Comparison of ENCODE assay signal across 22 cellular contexts in the genomic region with DNA sequence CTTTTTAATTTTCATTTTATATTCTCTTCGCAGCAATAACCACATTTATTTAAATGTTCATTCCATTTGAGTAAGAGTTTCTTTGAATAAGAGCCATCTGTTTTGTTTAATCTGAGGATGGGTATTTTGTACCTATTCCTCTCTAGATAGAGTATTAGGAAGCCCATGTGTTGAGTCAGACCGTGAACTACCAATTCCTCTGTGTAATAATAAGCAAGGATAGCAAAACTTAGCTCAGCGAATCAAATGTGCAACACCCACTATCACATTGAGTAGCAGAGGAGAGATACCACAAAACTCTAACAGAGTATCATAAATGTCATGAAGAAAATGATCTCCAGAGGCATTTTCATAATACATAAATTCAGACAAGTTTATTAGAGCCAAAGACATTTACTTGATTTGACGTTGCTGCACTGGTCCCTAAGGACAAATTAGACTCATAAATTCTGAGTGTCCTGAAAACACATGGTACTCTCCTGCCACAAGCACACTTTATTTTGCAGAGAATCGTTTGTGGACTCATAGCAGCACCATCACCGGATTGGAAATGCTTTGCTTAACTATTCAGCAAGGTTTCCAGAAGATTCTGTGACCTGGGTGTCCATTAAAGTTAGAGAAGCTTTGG.
"Had no signal": no experiment of that assay in that cellular context is flagged by ENCODE, and none has a peak within 500 bp of the region (broad histone marks: within the 10 kb centered on the region; RNA-seq: fewer than 3 reads in every experiment).

No MANE protein-coding gene starts in this region.

- DNase-seq: activated B cell treated with CpG ODN at 0.5 μM for 24 hours; activated CD4-positive, alpha-beta memory T cell treated with anti-CD3 and anti-CD28 coated beads, Interleukin-2, amount 10 ng/mL, durations not matched to agents 7 days and 5 days; activated CD4-positive, alpha-beta T cell treated with anti-CD3 and anti-CD28 coated beads for 4 hours; activated naive CD4-positive, alpha-beta T cell treated with Interleukin-2 at 50 U/mL for 16 hours; activated naive CD8-positive, alpha-beta T cell treated with anti-CD3 and anti-CD28 coated beads, Interleukin-2, amount 10 ng/mL, durations not matched to agents 7 days and 5 days; activated T-cell treated with anti-CD3 and anti-CD28 coated beads, Interleukin-2, amount 50 U/mL, for 1 hour; amygdala; central memory CD4-positive, alpha-beta T cell; dorsolateral prefrontal cortex; endodermal cell; immature natural killer cell; mesendoderm; naive thymus-derived CD8-positive, alpha-beta T cell; pancreas; right lobe of liver; stimulated activated CD4-positive, alpha-beta T cell treated with anti-CD3 and anti-CD28 coated beads, Interleukin-12 subunit alpha, Interleukin-12 subunit beta, amount 100 ng/mL, for 4 hours; stimulated activated CD4-positive, alpha-beta T cell treated with anti-CD3 and anti-CD28 coated beads, Interleukin-1b, Interleukin-23, amount 100 ng/mL, for 48 hours; stimulated activated naive CD4-positive, alpha-beta T cell treated with Interleukin-2 at 50 U/mL for 16 hours; transverse colon had no signal

- H3K27ac ChIP-seq: dorsolateral prefrontal cortex, pancreas, right lobe of liver, transverse colon, vagina had no signal

- H3K36me3 ChIP-seq: pancreas, right lobe of liver, transverse colon, vagina had no signal

- H3K4me1 ChIP-seq: pancreas, right lobe of liver, transverse colon, vagina had no signal

- ATAC-seq: activated T-helper 17 cell treated with anti-CD3 and anti-CD28 coated beads, Interleukin-2, amount 50 U/mL, for 72 hours; naive thymus-derived CD8-positive, alpha-beta T cell; right lobe of liver had no signal

- H3K4me3 Mint-ChIP-seq: activated B cell treated with CpG ODN at 0.5 μM for 24 hours; activated CD4-positive, alpha-beta memory T cell treated with anti-CD3 and anti-CD28 coated beads, Interleukin-2, amount 10 ng/mL, durations not matched to agents 7 days and 5 days; activated naive CD8-positive, alpha-beta T cell treated with anti-CD3 and anti-CD28 coated beads, Interleukin-2, amount 10 ng/mL, durations not matched to agents 7 days and 5 days; activated T-helper 17 cell treated with anti-CD3 and anti-CD28 coated beads, Interleukin-2, amount 50 U/mL, for 72 hours; brain; endodermal cell; immature natural killer cell; naive thymus-derived CD8-positive, alpha-beta T cell had no signal

- H3K9me3 ChIP-seq: pancreas, right lobe of liver, transverse colon, vagina had no signal

- H3K27me3 ChIP-seq: pancreas, right lobe of liver, transverse colon, vagina had no signal

- H3K27me3 Mint-ChIP-seq: activated B cell treated with CpG ODN at 0.5 μM for 24 hours; activated CD4-positive, alpha-beta memory T cell treated with anti-CD3 and anti-CD28 coated beads, Interleukin-2, amount 10 ng/mL, durations not matched to agents 7 days and 5 days; activated naive CD8-positive, alpha-beta T cell treated with anti-CD3 and anti-CD28 coated beads, Interleukin-2, amount 10 ng/mL, durations not matched to agents 7 days and 5 days; activated T-helper 17 cell treated with anti-CD3 and anti-CD28 coated beads, Interleukin-2, amount 50 U/mL, for 72 hours had no signal

- H3K4me1 Mint-ChIP-seq: activated B cell treated with CpG ODN at 0.5 μM for 24 hours; activated CD4-positive, alpha-beta memory T cell treated with anti-CD3 and anti-CD28 coated beads, Interleukin-2, amount 10 ng/mL, durations not matched to agents 7 days and 5 days; activated naive CD8-positive, alpha-beta T cell treated with anti-CD3 and anti-CD28 coated beads, Interleukin-2, amount 10 ng/mL, durations not matched to agents 7 days and 5 days; activated T-helper 17 cell treated with anti-CD3 and anti-CD28 coated beads, Interleukin-2, amount 50 U/mL, for 72 hours; brain; immature natural killer cell; naive thymus-derived CD8-positive, alpha-beta T cell had no signal

- H3K9me3 Mint-ChIP-seq: activated B cell treated with CpG ODN at 0.5 μM for 24 hours; activated naive CD8-positive, alpha-beta T cell treated with anti-CD3 and anti-CD28 coated beads, Interleukin-2, amount 10 ng/mL, durations not matched to agents 7 days and 5 days; endodermal cell had no signal

- H3K4me3 ChIP-seq: dorsolateral prefrontal cortex, pancreas, right lobe of liver, transverse colon, vagina had no signal

- H3K27ac Mint-ChIP-seq: activated B cell treated with CpG ODN at 0.5 μM for 24 hours; activated CD4-positive, alpha-beta memory T cell treated with anti-CD3 and anti-CD28 coated beads, Interleukin-2, amount 10 ng/mL, durations not matched to agents 7 days and 5 days; activated naive CD8-positive, alpha-beta T cell treated with anti-CD3 and anti-CD28 coated beads, Interleukin-2, amount 10 ng/mL, durations not matched to agents 7 days and 5 days; activated T-helper 17 cell treated with anti-CD3 and anti-CD28 coated beads, Interleukin-2, amount 50 U/mL, for 72 hours; brain; endodermal cell; immature natural killer cell; naive thymus-derived CD8-positive, alpha-beta T cell had no signal

- H3K36me3 Mint-ChIP-seq: activated naive CD8-positive, alpha-beta T cell treated with anti-CD3 and anti-CD28 coated beads, Interleukin-2, amount 10 ng/mL, durations not matched to agents 7 days and 5 days; brain; immature natural killer cell; naive thymus-derived CD8-positive, alpha-beta T cell had no signal
